Comparison of ENCODE assay signal across 1 cellular context in the genomic region with DNA sequence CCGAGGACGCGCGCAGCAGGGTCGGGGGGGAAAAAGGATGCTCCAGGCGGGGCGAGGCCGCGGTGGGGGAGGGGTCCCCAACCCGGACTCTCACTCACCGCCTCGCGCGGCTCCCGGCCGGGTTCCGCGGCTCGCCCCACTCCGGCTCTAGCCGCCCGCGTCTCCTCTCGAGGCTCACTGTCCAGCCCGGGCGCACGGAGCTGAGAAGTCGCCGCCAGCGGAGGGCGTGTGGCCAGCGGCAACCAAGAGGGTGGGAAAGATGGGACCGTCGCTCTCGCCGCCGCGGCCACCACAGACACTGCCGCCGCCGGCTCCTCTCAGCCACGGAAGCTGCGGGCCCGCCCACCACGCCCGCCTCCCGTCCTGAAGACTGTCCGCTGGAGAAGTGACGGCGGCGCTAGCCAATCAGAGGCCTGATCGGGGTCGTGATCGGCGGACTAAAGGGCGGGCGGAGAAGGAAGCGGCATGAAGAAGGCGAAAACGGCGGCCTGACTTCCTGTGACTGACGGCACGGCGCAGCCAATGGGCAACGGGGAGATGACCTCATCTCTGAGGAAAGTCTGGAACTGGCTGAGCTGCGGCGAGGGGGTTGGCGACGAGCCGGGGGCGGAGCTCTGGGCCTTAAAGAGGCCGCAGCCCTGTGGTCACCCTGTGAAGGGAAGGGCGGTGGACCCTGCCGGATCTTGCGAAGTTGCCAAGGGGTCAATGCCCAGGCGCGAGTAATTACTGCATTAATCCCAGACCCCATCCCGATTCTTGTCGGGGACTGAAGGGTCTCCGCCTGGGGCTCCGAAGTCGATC.
A peak's percentile ranks its signal among the peaks of the same experiment; 100 is the strongest.
TF ChIP-seq lines count a peak whose summit lies in the region.

Gene MRTFA, minus strand, starts transcription at position 340 of the 801 bp plus-strand sequence.

TF ChIP-seq in K562, 482 proteins besides CTCF, POLR2A, EP300 and RAD21 (continued from another document and continues in another):
- TF ChIP-seq ZMIZ1 (IDR thresholded peaks at IDR 0.05; ENCODE audit: low read depth in 2 of 2, low read length in 2 of 2) (no peak), MTA1 (IDR thresholded peaks at IDR 0.05; ENCODE audit: borderline replicate concordance) (no peak), PPARD (CRISPR knock-in tag; IDR thresholded peaks at IDR 0.05) (no peak), ETS2 (tag; IDR thresholded peaks at IDR 0.05; ENCODE audit: borderline replicate concordance, poor library complexity, severe bottlenecking) (no peak), TEAD4 (IDR thresholded peaks at IDR 0.05; ENCODE audit: low read length) (no peak), TEAD4 (CRISPR knock-in tag; IDR thresholded peaks at IDR 0.05; ENCODE audit: borderline replicate concordance) (no peak), KLF13 (tag; IDR thresholded peaks at IDR 0.05; ENCODE audit: borderline replicate concordance, low read depth) (peak; percentile 43; the same call in 1 of the 2 replicates), ZNF140 (CRISPR knock-in tag; IDR thresholded peaks at IDR 0.05) (no peak), HCFC1 (IDR thresholded peaks at IDR 0.05; ENCODE audit: low read depth, low read length) (no peak), THAP7 (CRISPR knock-in tag; IDR thresholded peaks at IDR 0.05) (no peak), PHF20 (IDR thresholded peaks at IDR 0.05; ENCODE audit: partially characterized antibody) (peak; percentile 29), ZHX1 (conservative IDR thresholded peaks at IDR 0.05; ENCODE audit: low read length) (no peak), PHB (CRISPR knock-in tag; IDR thresholded peaks at IDR 0.05) (no peak), CREB1 (IDR thresholded peaks at IDR 0.05) (peak; percentile 58), CREB1 (CRISPR knock-in tag; IDR thresholded peaks at IDR 0.05) (peak; percentile 80), ZNF3 (CRISPR knock-in tag; IDR thresholded peaks at IDR 0.05) (no peak), TSHZ1 (CRISPR knock-in tag; IDR thresholded peaks at IDR 0.05) (no peak), TARDBP (IDR thresholded peaks at IDR 0.05) (no peak), BRD4 (IDR thresholded peaks at IDR 0.05) (no peak), CREBBP (IDR thresholded peaks at IDR 0.05; ENCODE audit: low read depth, low read length) (no peak), SMAD4 (CRISPR knock-in tag; conservative IDR thresholded peaks at IDR 0.05) (peak; percentile 74), MAFK (IDR thresholded peaks at IDR 0.05; ENCODE audit: low read length) (no peak), ZEB2 (IDR thresholded peaks at IDR 0.05) (no peak), SUPT5H (IDR thresholded peaks at IDR 0.05) (peak; percentile 84), PTTG1 (tag; IDR thresholded peaks at IDR 0.05; ENCODE audit: low read depth) (no peak), ZBTB9 (CRISPR knock-in tag; IDR thresholded peaks at IDR 0.05) (peak; percentile 71; the same call in 1 of the 2 replicates), ZNF584 (CRISPR knock-in tag; IDR thresholded peaks at IDR 0.05; ENCODE audit: low read depth) (no peak), KHSRP (IDR thresholded peaks at IDR 0.05) (no peak), HOMEZ (CRISPR knock-in tag; IDR thresholded peaks at IDR 0.05) (no peak), SMC3 (conservative IDR thresholded peaks at IDR 0.05; ENCODE audit: insufficient read depth, low read depth, low read length) (no peak), KLF1 (tag; IDR thresholded peaks at IDR 0.05) (no peak), PRMT5 (CRISPR knock-in tag; IDR thresholded peaks at IDR 0.05) (no peak), THRA (IDR thresholded peaks at IDR 0.05) (no peak), HDGF (IDR thresholded peaks at IDR 0.05) (no peak)
- TF ChIP-seq, protein P1, sequence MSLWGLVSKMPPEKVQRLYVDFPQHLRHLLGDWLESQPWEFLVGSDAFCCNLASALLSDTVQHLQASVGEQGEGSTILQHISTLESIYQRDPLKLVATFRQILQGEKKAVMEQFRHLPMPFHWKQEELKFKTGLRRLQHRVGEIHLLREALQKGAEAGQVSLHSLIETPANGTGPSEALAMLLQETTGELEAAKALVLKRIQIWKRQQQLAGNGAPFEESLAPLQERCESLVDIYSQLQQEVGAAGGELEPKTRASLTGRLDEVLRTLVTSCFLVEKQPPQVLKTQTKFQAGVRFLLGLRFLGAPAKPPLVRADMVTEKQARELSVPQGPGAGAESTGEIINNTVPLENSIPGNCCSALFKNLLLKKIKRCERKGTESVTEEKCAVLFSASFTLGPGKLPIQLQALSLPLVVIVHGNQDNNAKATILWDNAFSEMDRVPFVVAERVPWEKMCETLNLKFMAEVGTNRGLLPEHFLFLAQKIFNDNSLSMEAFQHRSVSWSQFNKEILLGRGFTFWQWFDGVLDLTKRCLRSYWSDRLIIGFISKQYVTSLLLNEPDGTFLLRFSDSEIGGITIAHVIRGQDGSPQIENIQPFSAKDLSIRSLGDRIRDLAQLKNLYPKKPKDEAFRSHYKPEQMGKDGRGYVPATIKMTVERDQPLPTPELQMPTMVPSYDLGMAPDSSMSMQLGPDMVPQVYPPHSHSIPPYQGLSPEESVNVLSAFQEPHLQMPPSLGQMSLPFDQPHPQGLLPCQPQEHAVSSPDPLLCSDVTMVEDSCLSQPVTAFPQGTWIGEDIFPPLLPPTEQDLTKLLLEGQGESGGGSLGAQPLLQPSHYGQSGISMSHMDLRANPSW (CRISPR knock-in tag; IDR thresholded peaks at IDR 0.05), result no peak
- TF ChIP-seq, protein P2, sequence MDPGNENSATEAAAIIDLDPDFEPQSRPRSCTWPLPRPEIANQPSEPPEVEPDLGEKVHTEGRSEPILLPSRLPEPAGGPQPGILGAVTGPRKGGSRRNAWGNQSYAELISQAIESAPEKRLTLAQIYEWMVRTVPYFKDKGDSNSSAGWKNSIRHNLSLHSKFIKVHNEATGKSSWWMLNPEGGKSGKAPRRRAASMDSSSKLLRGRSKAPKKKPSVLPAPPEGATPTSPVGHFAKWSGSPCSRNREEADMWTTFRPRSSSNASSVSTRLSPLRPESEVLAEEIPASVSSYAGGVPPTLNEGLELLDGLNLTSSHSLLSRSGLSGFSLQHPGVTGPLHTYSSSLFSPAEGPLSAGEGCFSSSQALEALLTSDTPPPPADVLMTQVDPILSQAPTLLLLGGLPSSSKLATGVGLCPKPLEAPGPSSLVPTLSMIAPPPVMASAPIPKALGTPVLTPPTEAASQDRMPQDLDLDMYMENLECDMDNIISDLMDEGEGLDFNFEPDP (CRISPR knock-in tag; IDR thresholded peaks at IDR 0.05), result no peak
- TF ChIP-seq, protein P3, sequence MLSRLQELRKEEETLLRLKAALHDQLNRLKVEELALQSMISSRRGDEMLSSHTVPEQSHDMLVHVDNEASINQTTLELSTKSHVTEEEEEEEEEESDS (CRISPR knock-in tag; IDR thresholded peaks at IDR 0.05), result no peak
